ENCODE assay signal across 8 cellular contexts in genomic region chr1:182588460-182589396, GRCh38. TPM values are rescaled to one million over a fixed set of nuclear protein-coding genes. Genes with fewer than 3 reads are reported as not detected.
DNase-seq lines count a peak whose midpoint lies in the region; ATAC-seq and TF ChIP-seq lines count a peak whose summit lies in the region.

RNASEL (minus strand) TSS chr1:182589256; CDS start chr1:182586806, 2,450 bp downstream.

- H3K4me3 ChIP-seq in BLaER1 treated with 17β-estradiol and CSF1 and Interleukin-3, amounts not matched to agents 10 nM and 100 nM: peak within 1 kb of the TSS; percentile 69 to 95 (median 76)
- H3K4me3 ChIP-seq in Panc1 (ENCODE audit: low read depth in 2 of 2, low read length in 2 of 2) (peak within 1 kb of the TSS; percentile 51 to 93), foreskin fibroblast (ENCODE audit: low read depth in 1 of 2, low read length in 2 of 2) (peak within 1 kb of the TSS; percentile 73 to 84), neural cell (ENCODE audit: low read length) (peak within 1 kb of the TSS; percentile 56), tibial artery (peak within 1 kb of the TSS; percentile 56 to 75)

- peaks cover 5 to 20% (median 15%) of the 10 kb centered on the region in 11 experiments; a peak in 17 of 22 replicates for H3K9me3 ChIP-seq in BLaER1 treated with 17β-estradiol and CSF1 and Interleukin-3, amounts not matched to agents 10 nM and 100 nM (replicated peaks in 1 of 11)
- H3K9me3 ChIP-seq in Panc1 (ENCODE audit: control insufficient read depth, insufficient read depth, low read depth, low read length) (no peaks in the 10 kb centered on the region), neural cell (ENCODE audit: low read length) (peaks cover 5% of the 10 kb centered on the region), tibial artery (no peaks in the 10 kb centered on the region)

- peak within 1 kb of the TSS; percentile 70 to 89 (median 84) for H3K4me2 ChIP-seq in BLaER1 treated with 17β-estradiol and CSF1 and Interleukin-3, amounts not matched to agents 10 nM and 100 nM
- H3K4me2 ChIP-seq in neural cell (ENCODE audit: low read length): no peak within 1 kb of the TSS

- POLR2A ChIA-PET in Panc1 (lab: Charles Lee): no interaction called here

- no peaks in the 10 kb centered on the region for H3F3A ChIP-seq in neural cell (ENCODE audit: insufficient read depth, low read length, poor library complexity, severe bottlenecking)

- H3K9me2 ChIP-seq in neural cell (ENCODE audit: insufficient read depth, low read length): no peaks in the 10 kb centered on the region

- CTCF ChIA-PET in Panc1 (lab: Charles Lee): no interaction called here

- DNase-seq in Panc1 (ENCODE audit: low read depth, low spot score) (no peak), foreskin fibroblast (peak; percentile 52 to 83), tibial artery (peak; percentile 70 to 87)
- DNase-seq in activated effector memory CD4-positive, alpha-beta T cell treated with Interleukin-2 at 50 U/mL for 16 hours: peak; percentile 43

- H3K27me3 ChIP-seq in BLaER1 treated with 17β-estradiol and CSF1 and Interleukin-3, amounts not matched to agents 10 nM and 100 nM: no peaks in the 10 kb centered on the region
- H3K27me3 ChIP-seq in Panc1 (ENCODE audit: control insufficient read depth, insufficient read depth, low read length) (no peaks in the 10 kb centered on the region), neural cell (ENCODE audit: insufficient read depth, low read depth, low read length) (no peaks in the 10 kb centered on the region), tibial artery (no peaks in the 10 kb centered on the region)

- TF ChIP-seq RAD21 in neural cell (conservative IDR thresholded peaks at IDR 0.05): no peak

- peak within 1 kb of the TSS; percentile 72 to 97 (median 92) for H3K27ac ChIP-seq in BLaER1 treated with 17β-estradiol and CSF1 and Interleukin-3, amounts not matched to agents 10 nM and 100 nM
- H3K27ac ChIP-seq in Panc1 (ENCODE audit: low read length) (peak within 1 kb of the TSS; percentile 62), neural cell (ENCODE audit: low read length) (peak within 1 kb of the TSS; percentile 16), tibial artery (peak within 1 kb of the TSS; percentile 71 to 85)

- peak; percentile 84 for ATAC-seq in GM19023 (IDR thresholded peaks at IDR 0.05; ENCODE audit: unreplicated experiment)
- peak; percentile 93 for ATAC-seq in HG03135 (IDR thresholded peaks at IDR 0.05; ENCODE audit: unreplicated experiment)
- ATAC-seq in Panc1: peak; percentile 98

- intact Hi-C loops in Panc1 (cut with micrococcal nuclease; ENCODE audit: unreplicated experiment): no loop called here
- intact Hi-C loops in tibial artery (cut with DNase I; ENCODE audit: low total_unique reads): loop anchor here (10.0 kb wide), 1 partner anchor 504 kb away; no protein-coding TSS in a partner anchor

- BruUV-seq in Panc1 (replicated peaks; lab: Mats Ljungman, UMichigan): no TSS peak

- TF ChIP-seq CTCF in Panc1 (IDR thresholded peaks at IDR 0.05): no peak
- no peak for TF ChIP-seq CTCF in foreskin fibroblast (IDR thresholded peaks at IDR 0.05; ENCODE audit: low read depth, low read length)
- TF ChIP-seq CTCF in neural cell (IDR thresholded peaks at IDR 0.05; ENCODE audit: poor library complexity, severe bottlenecking): peak; percentile 26
- no peak for TF ChIP-seq CTCF in tibial artery (IDR thresholded peaks at IDR 0.05)

- H3K4me1 ChIP-seq in BLaER1 treated with 17β-estradiol and CSF1 and Interleukin-3, amounts not matched to agents 10 nM and 100 nM: peaks cover 25 to 48% (median 33%) of the 10 kb centered on the region in 10 experiments
- H3K4me1 ChIP-seq in Panc1 (ENCODE audit: control insufficient read depth, insufficient read depth, low read length) (peaks cover 2% of the 10 kb centered on the region; the same call in 1 of the 2 replicates), tibial artery (peaks cover 0 to 34% (median 3%) of the 10 kb centered on the region in 4 donors)

- no peak for TF ChIP-seq EP300 in neural cell (conservative IDR thresholded peaks at IDR 0.05; ENCODE audit: poor library complexity, severe bottlenecking)

- H3K79me2 ChIP-seq in neural cell (replicated peaks; ENCODE audit: insufficient read depth, low read length): no peaks in the 10 kb centered on the region

- H2AFZ ChIP-seq in neural cell (ENCODE audit: low read depth, low read length): no peak within 1 kb of the TSS

- in situ Hi-C loops in Panc1 (cut with HindIII; ENCODE audit: low pct_unique_long_range_greater_than_20kb, low sequenced_read_pairs): no loop called here

- H3K9ac ChIP-seq in BLaER1 treated with 17β-estradiol and CSF1 and Interleukin-3, amounts not matched to agents 10 nM and 100 nM: peak within 1 kb of the TSS; percentile 81 to 91 (median 87)
- H3K9ac ChIP-seq in neural cell (ENCODE audit: low read length): peak within 1 kb of the TSS; percentile 42

- H4K20me1 ChIP-seq in BLaER1 treated with 17β-estradiol and CSF1 and Interleukin-3, amounts not matched to agents 10 nM and 100 nM: no peaks in the 10 kb centered on the region
- no peaks in the 10 kb centered on the region for H4K20me1 ChIP-seq in neural cell (ENCODE audit: insufficient read depth)

- H3K36me3 ChIP-seq in BLaER1 treated with 17β-estradiol and CSF1 and Interleukin-3, amounts not matched to agents 10 nM and 100 nM: peaks cover 9 to 28% (median 19%) of the 10 kb centered on the region in 11 experiments; a peak in 20 of 22 replicates
- H3K36me3 ChIP-seq in Panc1 (ENCODE audit: control insufficient read depth, insufficient read depth, low read length) (no peaks in the 10 kb centered on the region), neural cell (ENCODE audit: insufficient read depth, low read length) (no peaks in the 10 kb centered on the region), tibial artery (peaks cover 0 to 4% (median 0%) of the 10 kb centered on the region in 3 donors)

TF ChIP-seq in neural cell, 6 proteins besides CTCF, POLR2A, EP300 and RAD21:
- TF ChIP-seq REST (IDR thresholded peaks at IDR 0.05; ENCODE audit: borderline replicate concordance) (no peak), POLR2AphosphoS5 (IDR thresholded peaks at IDR 0.05) (no peak), MXI1 (conservative IDR thresholded peaks at IDR 0.05; ENCODE audit: poor library complexity, severe bottlenecking) (no peak), EZH2 (IDR thresholded peaks at IDR 0.05; ENCODE audit: borderline replicate concordance, insufficient read depth, low read length, poor library complexity, severe bottlenecking) (no peak), SMC3 (conservative IDR thresholded peaks at IDR 0.05; ENCODE audit: poor library complexity) (no peak), TAF1 (IDR thresholded peaks at IDR 0.05; ENCODE audit: low read depth) (no peak)

RNA-seq across cellular contexts. Expression of gene RNASEL, which starts in this region (rescaled TPM):
- 1.2 TPM for total RNA-seq in Panc1 (2021; ENCODE audit: unreplicated experiment)
- polyA plus RNA-seq in Panc1 (2012; ENCODE audit: insufficient read length): 0.53 TPM
- 0.47 and 0.76 TPM in 2 replicates for polyA plus RNA-seq in neural cell
- 0.97 and 1.0 TPM in 2 replicates for polyA minus RNA-seq in neural cell

Comparison
In these comparisons a context has a peak if more than half of its experiments do, and no peak if none do; other contexts are left out.
1. H3K27ac ChIP-seq: peak in every context shown above with its lines; median percentile 92 in BLaER1 treated with 17β-estradiol and CSF1 and Interleukin-3, amounts not matched to agents 10 nM and 100 nM; 78 in tibial artery; 62 in Panc1; 16 in neural cell.